In the genomic region with DNA sequence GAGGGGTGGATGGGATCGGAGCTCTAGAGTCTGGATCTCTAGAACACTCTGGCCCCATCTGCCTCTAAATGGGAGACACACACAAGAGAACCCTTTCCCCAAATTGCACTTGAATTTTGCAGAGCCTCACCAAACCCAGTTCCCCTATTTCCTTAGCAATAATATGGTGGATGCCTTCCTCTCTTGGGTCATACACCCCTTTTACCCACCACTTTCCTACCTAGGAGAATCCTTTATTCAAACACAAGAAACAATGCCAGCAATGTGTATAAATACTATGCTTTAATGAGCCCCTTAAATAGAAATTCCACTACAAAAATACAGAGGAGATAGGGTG, we compare ENCODE assay signal across 8 cellular contexts. TPM values are rescaled to one million over a fixed set of nuclear protein-coding genes. Genes with fewer than 3 reads are reported as not detected.
DNase-seq lines count a peak whose midpoint lies in the region; ATAC-seq and TF ChIP-seq lines count a peak whose summit lies in the region.

No MANE protein-coding gene starts in this region.

- intact Hi-C loops in CD8-positive, alpha-beta T cell (cut with DNase I, micrococcal nuclease) = loop anchor here (1.0 to 5.0 kb wide), 3 partner anchors 34 to 434 kb away; a partner anchor contains a TSS

- H3K4me3 Mint-ChIP-seq in CD8-positive, alpha-beta T cell = peak overlapping the region; percentile 94

- no peaks in the 10 kb centered on the region for H3K9me3 Mint-ChIP-seq in CD8-positive, alpha-beta T cell

- no peak for DNase-seq in CD8-positive, alpha-beta T cell
- DNase-seq in mucosa of gallbladder (ENCODE audit: low spot score) = no peak
- DNase-seq in ACHN = no peak

- H3K4me3 ChIP-seq in CD8-positive, alpha-beta T cell (ENCODE audit: low read depth, low read length) = peak overlapping the region; percentile 86
- H3K4me3 ChIP-seq in OCI-LY1 (ENCODE audit: low read depth, low read length, poor library complexity, severe bottlenecking) (peak overlapping the region; percentile 89), endocrine pancreas (ENCODE audit: control insufficient read depth, insufficient read depth, low read length) (peak overlapping the region; percentile 92), neutrophil (ENCODE audit: low read depth in 1 of 2, low read length in 1 of 2) (peak overlapping the region; percentile 71 to 82)

- peak overlapping the region; percentile 91 for H3K27ac Mint-ChIP-seq in CD8-positive, alpha-beta T cell

- no peaks in the 10 kb centered on the region for H3K9me2 ChIP-seq in OCI-LY1 (ENCODE audit: low read depth, low read length)

- POLR2A ChIA-PET in CD8-positive, alpha-beta T cell (lab: Charles Lee) = interaction anchor here (0.5 to 3.1 kb wide), 9 partner anchors 12 to 215 kb away, joined by 3 to 108 read pairs (median 4); a partner anchor contains a TSS

- H3K4me2 ChIP-seq in OCI-LY1 (ENCODE audit: low read length) = peak overlapping the region; percentile 81

- H2AFZ ChIP-seq in OCI-LY1 (ENCODE audit: low read length) = no peak overlapping the region

- H3K4me1 Mint-ChIP-seq in CD8-positive, alpha-beta T cell (ENCODE audit: low read depth) = peaks cover 45% of the 10 kb centered on the region

- no peaks in the 10 kb centered on the region for H3K27me3 ChIP-seq in CD8-positive, alpha-beta T cell (ENCODE audit: insufficient read depth, low read length)
- H3K27me3 ChIP-seq in OCI-LY1 (ENCODE audit: insufficient read depth, low read length) = no peaks in the 10 kb centered on the region
- no peaks in the 10 kb centered on the region for H3K27me3 ChIP-seq in endocrine pancreas (ENCODE audit: control insufficient read depth, insufficient read depth, low read length)
- H3K27me3 ChIP-seq in neutrophil = no peaks in the 10 kb centered on the region

- peaks cover 38% of the 10 kb centered on the region for H3K36me3 Mint-ChIP-seq in CD8-positive, alpha-beta T cell

- no peaks in the 10 kb centered on the region for H3K9me3 ChIP-seq in CD8-positive, alpha-beta T cell (ENCODE audit: low read length)
- H3K9me3 ChIP-seq in OCI-LY1 (ENCODE audit: low read length) (no peaks in the 10 kb centered on the region), endocrine pancreas (ENCODE audit: control insufficient read depth, low read length) (no peaks in the 10 kb centered on the region), neutrophil (no peaks in the 10 kb centered on the region)

- ATAC-seq in CD8-positive, alpha-beta T cell = no peak
- ATAC-seq in HG03108 (IDR thresholded peaks at IDR 0.05; ENCODE audit: unreplicated experiment) (no peak), HG02973 (IDR thresholded peaks at IDR 0.05; ENCODE audit: unreplicated experiment) (no peak)

- peaks cover 8% of the 10 kb centered on the region for H3K79me2 ChIP-seq in OCI-LY1 (ENCODE audit: insufficient read depth, low read length)

- peaks cover 2% of the 10 kb centered on the region for H3K27me3 Mint-ChIP-seq in CD8-positive, alpha-beta T cell (ENCODE audit: low read depth)

- H3K9ac ChIP-seq in OCI-LY1 (ENCODE audit: low read length) = peak overlapping the region; percentile 86
- H3K9ac ChIP-seq in endocrine pancreas (ENCODE audit: control insufficient read depth, insufficient read depth, low read length) = peak overlapping the region; percentile 56

- CTCF ChIA-PET in CD8-positive, alpha-beta T cell (lab: Charles Lee) = no interaction called here

- in situ Hi-C loops in ACHN (cut with HindIII; ENCODE audit: low pct_ligation_motif_present, low pct_unique_long_range_greater_than_20kb, low sequenced_read_pairs) = no loop called here

- H3K27ac ChIP-seq in CD8-positive, alpha-beta T cell (ENCODE audit: low read depth, low read length) = peak overlapping the region; percentile 71
- H3K27ac ChIP-seq in OCI-LY1 (ENCODE audit: low read depth, low read length, poor library complexity, severe bottlenecking) (peak overlapping the region; percentile 83), neutrophil (peak overlapping the region; percentile 94)

- H3K4me1 ChIP-seq in CD8-positive, alpha-beta T cell (ENCODE audit: insufficient read depth, low read length) = peaks cover 34% of the 10 kb centered on the region
- peaks cover 23% of the 10 kb centered on the region for H3K4me1 ChIP-seq in OCI-LY1 (ENCODE audit: insufficient read depth, low read length, severe bottlenecking)
- peaks cover 3% of the 10 kb centered on the region for H3K4me1 ChIP-seq in endocrine pancreas (ENCODE audit: control insufficient read depth, insufficient read depth, low read length)
- peaks cover 18 to 23% of the 10 kb centered on the region in 2 experiments for H3K4me1 ChIP-seq in neutrophil (ENCODE audit: control insufficient read depth in 1 of 2, insufficient read depth in 1 of 2, low read depth in 1 of 2, low read length in 1 of 2)

- no peaks in the 10 kb centered on the region for H4K20me1 ChIP-seq in OCI-LY1 (ENCODE audit: insufficient read depth, low read length)

- H3F3A ChIP-seq in OCI-LY1 (ENCODE audit: insufficient read depth, low read length) = no peaks in the 10 kb centered on the region

- H3K36me3 ChIP-seq in CD8-positive, alpha-beta T cell (ENCODE audit: insufficient read depth, low read length) = peaks cover 22% of the 10 kb centered on the region
- H3K36me3 ChIP-seq in OCI-LY1 (ENCODE audit: insufficient read depth, low read length) = peaks cover 36% of the 10 kb centered on the region
- peaks cover 3% of the 10 kb centered on the region for H3K36me3 ChIP-seq in endocrine pancreas (ENCODE audit: control insufficient read depth, insufficient read depth, low read length)
- H3K36me3 ChIP-seq in neutrophil = peaks cover 34% of the 10 kb centered on the region

- no peak for TF ChIP-seq CTCF in CD8-positive, alpha-beta T cell (IDR thresholded peaks at IDR 0.05)
- TF ChIP-seq CTCF in OCI-LY1 (IDR thresholded peaks at IDR 0.05; ENCODE audit: low read length) (no peak), neutrophil (IDR thresholded peaks at IDR 0.05) (no peak)

RNA-seq across cellular contexts. Expression of a gene that starts 0.8 kb away (rescaled TPM):
- 10 to 100 TPM; 52.0 to 59.1 TPM for total RNA-seq in CD8-positive, alpha-beta T cell
- 43.7 TPM for total RNA-seq in mucosa of gallbladder

RNA-seq across cellular contexts. Expression of a gene that starts 8.3 kb away (rescaled TPM):
- total RNA-seq in CD8-positive, alpha-beta T cell = under 1 TPM in 1 of 2 experiments, not detected in 1; 0.14 TPM
- 97.8 TPM for total RNA-seq in mucosa of gallbladder

RNA-seq across cellular contexts. Expression of a gene that starts 10.7 kb away (rescaled TPM):
- total RNA-seq in CD8-positive, alpha-beta T cell = 1 to 10 TPM; 2.9 to 3.3 TPM
- total RNA-seq in mucosa of gallbladder = 3.4 TPM

RNA-seq across cellular contexts. Expression of a gene that starts 29.0 kb away (rescaled TPM):
- total RNA-seq in CD8-positive, alpha-beta T cell = 1 to 10 TPM; 3.3 to 4.0 TPM
- 22.8 TPM for total RNA-seq in mucosa of gallbladder

Comparison
In these comparisons a context has a peak if more than half of its experiments do, and no peak if none do; other contexts are left out.
1. RNA of a gene that starts 8.3 kb away (total RNA-seq): 97.8 TPM in mucosa of gallbladder (single experiment); 0.14 TPM in CD8-positive, alpha-beta T cell; every median in the first group is over 10 times any median in the second.
2. Peak in every context shown above with its lines, with median percentiles within 50 percentile points of each other: H3K27ac ChIP-seq and H3K4me3 ChIP-seq.